ENCODE assay signal across 1 cellular context in the genomic region with DNA sequence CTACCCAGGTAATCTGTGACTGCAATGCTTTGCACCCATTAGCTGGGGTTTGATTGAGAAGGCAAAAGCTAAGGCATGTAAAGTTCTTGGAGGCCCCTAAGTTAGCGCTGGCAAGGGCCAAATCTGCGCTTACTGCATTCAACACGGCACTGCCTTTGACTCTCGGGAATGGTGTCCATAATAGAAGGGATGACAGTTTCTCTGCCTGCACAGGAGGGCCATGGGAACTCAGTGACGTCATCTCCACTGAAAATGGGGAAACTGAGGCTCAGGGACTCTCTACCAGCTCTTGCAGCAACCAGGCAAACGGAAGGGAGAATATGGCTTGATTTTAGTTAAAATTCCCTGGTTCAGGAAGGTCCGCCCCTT.
TF ChIP-seq lines count a peak whose summit lies in the region.

No MANE protein-coding gene starts in this region.

TF ChIP-seq in H1, 55 proteins besides CTCF, POLR2A, EP300 and RAD21:
- TF ChIP-seq CHD2 (IDR thresholded peaks at IDR 0.05; ENCODE audit: low read length) = no peak
- TF ChIP-seq ASH2L (IDR thresholded peaks at IDR 0.05; ENCODE audit: low read length) = no peak
- TF ChIP-seq ZNF274 (IDR thresholded peaks at IDR 0.05; ENCODE audit: borderline replicate concordance, extremely low read depth, low read length) = no peak
- no peak for TF ChIP-seq RBBP5 (IDR thresholded peaks at IDR 0.05; ENCODE audit: borderline replicate concordance, low read depth, low read length)
- no peak for TF ChIP-seq CBX8 (IDR thresholded peaks at IDR 0.05; ENCODE audit: borderline replicate concordance, low read depth, low read length)
- TF ChIP-seq CHD1 (IDR thresholded peaks at IDR 0.05; ENCODE audit: low read depth, low read length) = no peak
- no peak for TF ChIP-seq SIRT6 (IDR thresholded peaks at IDR 0.05; ENCODE audit: low read length)
- TF ChIP-seq GTF2F1 (IDR thresholded peaks at IDR 0.05; ENCODE audit: borderline replicate concordance, low read depth, low read length) = no peak
- no peak for TF ChIP-seq NANOG (IDR thresholded peaks at IDR 0.05; ENCODE audit: insufficient read depth, low read depth, low read length, poor library complexity, severe bottlenecking)
- TF ChIP-seq SIX5 (IDR thresholded peaks at IDR 0.05; ENCODE audit: low read depth, low read length) = no peak
